Comparison of ENCODE assay signal across 23 cellular contexts in the genomic region with DNA sequence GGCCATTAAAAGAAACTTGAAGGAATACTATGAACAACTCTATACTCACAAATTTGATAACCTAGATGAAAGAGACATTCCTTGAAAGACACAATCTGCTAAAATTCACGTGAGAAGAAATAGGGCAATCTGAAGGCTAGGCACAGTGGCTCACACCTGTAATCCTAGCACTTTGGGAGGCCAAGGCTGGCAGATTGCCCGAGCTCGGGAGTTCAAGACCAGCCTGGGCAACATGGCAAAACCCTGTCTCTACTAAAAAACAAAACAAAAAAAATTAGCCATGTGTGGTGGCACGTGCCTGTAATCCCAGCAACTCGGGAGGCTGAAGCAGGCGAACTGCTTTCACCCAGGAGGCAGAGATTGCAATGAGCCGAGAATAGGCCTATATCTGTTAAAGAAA.
DNase-seq lines count a peak whose midpoint lies in the region; ATAC-seq, FAIRE-seq and TF ChIP-seq lines count a peak whose summit lies in the region.
"Had no signal": no experiment of that assay in that cellular context is flagged by ENCODE, and none has a peak within 500 bp of the region (broad histone marks: within the 10 kb centered on the region; RNA-seq: fewer than 3 reads in every experiment).

No MANE protein-coding gene starts in this region.

- no peak overlapping the region for H3K27ac Mint-ChIP-seq in endodermal cell
- H3K27ac Mint-ChIP-seq: B cell; CD8-positive, alpha-beta T cell had no signal

- CTCF ChIA-PET in K562 (lab: Yijun Ruan, JAX; ENCODE audit: low intra/inter-chr PET ratio): no interaction called here

- DNase-seq in cardiac septum (ENCODE audit: low spot score) (peak; percentile 63), left cardiac atrium (no peak), K562 (ENCODE audit: extremely low read depth in 1 of 4, low spot score in 3 of 4) (no peak), endodermal cell (peak; percentile 20), vagina (ENCODE audit: extremely low spot score in 2 of 2) (peak; percentile 34 to 40), DMS153 (lab: John Stamatoyannopoulos, UW) (no peak), 8988T (no peak)
- DNase-seq: Caco-2; CD4-positive, CD25-positive, alpha-beta regulatory T cell; DMS79; EL; GDM1; GM23248; H7; HCEC 1CT had no signal

- 0 out of 2 replicates have a peak overlapping the region, but pooled peaks have one; percentile 16 for H2AFZ ChIP-seq in K562 (ENCODE audit: low read depth, low read length)
- H2AFZ ChIP-seq: GM23248 had no signal

- TF ChIP-seq EP300 in K562 (IDR thresholded peaks at IDR 0.05; ENCODE audit: low read length): no peak

- no TSS peak for BruUV-seq in K562 (replicated peaks; lab: Mats Ljungman, UMichigan)

- no peaks in the 10 kb centered on the region for H3K79me2 ChIP-seq in K562 (ENCODE audit: control insufficient read depth, insufficient read depth, low read length)

- TF ChIP-seq POLR2A in K562 (conservative IDR thresholded peaks at IDR 0.05): no peak
- no peak for TF ChIP-seq POLR2A in vagina (IDR thresholded peaks at IDR 0.05)

- H3K27ac ChIP-seq in K562 (ENCODE audit: extremely low read depth, low read depth, low read length): no peak overlapping the region
- no peak overlapping the region for H3K27ac ChIP-seq in endodermal cell (ENCODE audit: low read depth, low read length)
- no peak overlapping the region for H3K27ac ChIP-seq in vagina
- H3K27ac ChIP-seq: BLaER1, C4-2B, GM23248 had no signal

- no peak for ATAC-seq in left cardiac atrium
- ATAC-seq in K562: no peak
- ATAC-seq: CD8-positive, alpha-beta T cell; GM12878 had no signal

- peaks cover under 1 to 2% of the 10 kb centered on the region in 2 experiments; a peak in 3 of 5 replicates for H3K4me1 ChIP-seq in K562 (replicated peaks in 1 of 2; ENCODE audit: control insufficient read depth in 2 of 2, insufficient read depth in 2 of 2, low read length in 2 of 2)
- H3K4me1 ChIP-seq in endodermal cell (ENCODE audit: control insufficient read depth, insufficient read depth, low read length): no peaks in the 10 kb centered on the region
- H3K4me1 ChIP-seq in vagina: no peaks in the 10 kb centered on the region
- H3K4me1 ChIP-seq: BLaER1 had no signal

- FAIRE-seq in K562 (lab: Jason Lieb, UNC): no peak
- FAIRE-seq: A204.1, GM12878, GM19239, H1 had no signal

- H3K27me3 Mint-ChIP-seq in endodermal cell (ENCODE audit: insufficient read depth): no peaks in the 10 kb centered on the region

- no peak overlapping the region for H3K4me3 ChIP-seq in K562
- H3K4me3 ChIP-seq in endodermal cell (ENCODE audit: low read length): no peak overlapping the region
- no peak overlapping the region for H3K4me3 ChIP-seq in vagina
- H3K4me3 ChIP-seq: BLaER1, GM12878, GM23248 had no signal

- H3K9me3 ChIP-seq in K562 (replicated peaks; ENCODE audit: control insufficient read depth, insufficient read depth, low read depth, low read length) (peaks cover 9% of the 10 kb centered on the region; the same call in 1 of the 2 replicates), endodermal cell (ENCODE audit: control insufficient read depth, low read length) (no peaks in the 10 kb centered on the region), vagina (no peaks in the 10 kb centered on the region)
- H3K9me3 ChIP-seq: Caco-2 had no signal

- H3K36me3 ChIP-seq in K562 (ENCODE audit: control insufficient read depth, insufficient read depth, low read length) (no peaks in the 10 kb centered on the region), endodermal cell (ENCODE audit: control insufficient read depth, insufficient read depth, low read length) (no peaks in the 10 kb centered on the region), vagina (no peaks in the 10 kb centered on the region)
- H3K36me3 ChIP-seq: BLaER1 had no signal

- no peaks in the 10 kb centered on the region for H3K9me1 ChIP-seq in K562 (ENCODE audit: control insufficient read depth, insufficient read depth, low read length)

- H3K4me1 Mint-ChIP-seq in endodermal cell: no peaks in the 10 kb centered on the region
- H3K4me1 Mint-ChIP-seq: B cell had no signal

- POLR2A ChIA-PET in K562 (lab: Yijun Ruan, JAX): interaction anchor here (1.2 kb wide), 1 partner anchor 18 kb away, joined by 3 read pairs; no protein-coding TSS in a partner anchor

- H3K4me3 Mint-ChIP-seq in endodermal cell: no peak overlapping the region
- H3K4me3 Mint-ChIP-seq: B cell; CD4-positive, CD25-positive, alpha-beta regulatory T cell; CD8-positive, alpha-beta T cell had no signal

- WGBS in K562 (ENCODE audit: insufficient coverage, low coverage, missing lambda C conversion rate): 69% methylated on average over 7 of the region's 7 CpGs
- WGBS in endodermal cell (ENCODE audit: insufficient coverage in 1 of 2, insufficient read length in 1 of 2), 2 experiments: 92 to 94% methylated on average over 2 to 6 of the region's 7 CpGs

- H4K20me1 ChIP-seq in K562 (replicated peaks; ENCODE audit: control insufficient read depth, insufficient read depth, low read length): no peaks in the 10 kb centered on the region
- H4K20me1 ChIP-seq: BLaER1 had no signal

- TF ChIP-seq CTCF in K562 (IDR thresholded peaks at IDR 0.05 in 2 of 3, conservative IDR thresholded peaks at IDR 0.05 in 1 of 3; ENCODE audit: insufficient read depth in 2 of 3, low read depth in 1 of 3, low read length in 3 of 3) (no peak), endodermal cell (conservative IDR thresholded peaks at IDR 0.05) (no peak), vagina (IDR thresholded peaks at IDR 0.05) (no peak)

- H3K27me3 ChIP-seq in K562 (ENCODE audit: control insufficient read depth in 2 of 2, insufficient read depth in 2 of 2, low read length in 2 of 2) (no peaks in the 10 kb centered on the region), endodermal cell (ENCODE audit: control insufficient read depth, insufficient read depth, low read length, poor library complexity, severe bottlenecking) (no peaks in the 10 kb centered on the region), vagina (no peaks in the 10 kb centered on the region)
- H3K27me3 ChIP-seq: BLaER1 had no signal

- no peaks in the 10 kb centered on the region for H3K9me3 Mint-ChIP-seq in endodermal cell

- no peak overlapping the region for H3K9ac ChIP-seq in K562 (ENCODE audit: insufficient read depth in 1 of 2, low read depth in 2 of 2, low read length in 2 of 2)
- no peak overlapping the region for H3K9ac ChIP-seq in endodermal cell (ENCODE audit: extremely low read depth, low read length, poor library complexity, severe bottlenecking)
- H3K9ac ChIP-seq: BLaER1, GM23248 had no signal

- in situ Hi-C loops in K562 (cut with MboI): no loop called here

- H3K36me3 Mint-ChIP-seq in endodermal cell (ENCODE audit: low read depth): no peaks in the 10 kb centered on the region
- H3K36me3 Mint-ChIP-seq: CD4-positive, CD25-positive, alpha-beta regulatory T cell; CD8-positive, alpha-beta T cell had no signal

- H3K4me2 ChIP-seq in K562 (ENCODE audit: insufficient read depth, low read length): no peak overlapping the region
- H3K4me2 ChIP-seq: BLaER1 had no signal

- TF ChIP-seq RAD21 in K562 (CRISPR knock-in tag; conservative IDR thresholded peaks at IDR 0.05 in 1 of 2, IDR thresholded peaks at IDR 0.05 in 1 of 2): no peak

- intact Hi-C loops in cardiac septum (cut with DNase I): no loop called here
- intact Hi-C loops in left cardiac atrium (cut with DNase I): loop anchor here in 1 of 2 donors (10.0 kb wide), 1 partner anchor 56 kb away; no protein-coding TSS in a partner anchor
- intact Hi-C loops in K562 (cut with micrococcal nuclease): no loop called here
- intact Hi-C loops in vagina (cut with DNase I): no loop called here

TF ChIP-seq in K562, 482 proteins besides CTCF, POLR2A, EP300 and RAD21:
- TF ChIP-seq SMC3 (conservative IDR thresholded peaks at IDR 0.05; ENCODE audit: insufficient read depth, low read depth, low read length) (no peak), NCOA1 (IDR thresholded peaks at IDR 0.05; ENCODE audit: low read depth) (no peak), ZNF707 (CRISPR knock-in tag; conservative IDR thresholded peaks at IDR 0.05) (no peak), MIER1 (IDR thresholded peaks at IDR 0.05; ENCODE audit: low read depth) (no peak), ETS2 (tag; IDR thresholded peaks at IDR 0.05; ENCODE audit: borderline replicate concordance, poor library complexity, severe bottlenecking) (no peak), MTA1 (IDR thresholded peaks at IDR 0.05; ENCODE audit: borderline replicate concordance) (no peak), U2AF2 (optimal IDR thresholded peaks at IDR 0.05; ENCODE audit: low read depth, low read length) (no peak), CXXC5 (CRISPR knock-in tag; IDR thresholded peaks at IDR 0.05) (no peak), FOXJ3 (CRISPR knock-in tag; IDR thresholded peaks at IDR 0.05) (no peak), ATF7 (IDR thresholded peaks at IDR 0.05) (no peak), RBM22 (IDR thresholded peaks at IDR 0.05; ENCODE audit: low read depth, low read length, poor library complexity, severe bottlenecking) (no peak), HDAC1 (IDR thresholded peaks at IDR 0.05) (no peak)
- TF ChIP-seq, protein P1, sequence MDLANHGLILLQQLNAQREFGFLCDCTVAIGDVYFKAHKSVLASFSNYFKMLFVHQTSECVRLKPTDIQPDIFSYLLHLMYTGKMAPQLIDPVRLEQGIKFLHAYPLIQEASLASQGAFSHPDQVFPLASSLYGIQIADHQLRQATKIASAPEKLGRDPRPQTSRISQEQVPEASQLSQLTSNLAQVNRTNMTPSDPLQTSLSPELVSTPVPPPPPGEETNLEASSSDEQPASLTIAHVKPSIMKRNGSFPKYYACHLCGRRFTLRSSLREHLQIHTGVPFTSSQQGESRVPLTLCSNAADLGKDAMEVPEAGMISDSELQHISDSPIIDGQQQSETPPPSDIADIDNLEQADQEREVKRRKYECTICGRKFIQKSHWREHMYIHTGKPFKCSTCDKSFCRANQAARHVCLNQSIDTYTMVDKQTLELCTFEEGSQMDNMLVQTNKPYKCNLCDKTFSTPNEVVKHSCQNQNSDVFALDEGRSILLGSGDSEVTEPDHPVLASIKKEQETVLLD (IDR thresholded peaks at IDR 0.05): no peak

Comparison
In these comparisons a context has a peak if more than half of its experiments do, and no peak if none do; other contexts are left out.
1. DNase-seq: peak in cardiac septum (single experiment), endodermal cell (single experiment) and vagina (2 of 2); none in left cardiac atrium (single experiment), K562 (0 of 4), DMS153 (single experiment) and 8988T (single experiment).